Comparison of ENCODE assay signal across 1 cellular context in the genomic region with DNA sequence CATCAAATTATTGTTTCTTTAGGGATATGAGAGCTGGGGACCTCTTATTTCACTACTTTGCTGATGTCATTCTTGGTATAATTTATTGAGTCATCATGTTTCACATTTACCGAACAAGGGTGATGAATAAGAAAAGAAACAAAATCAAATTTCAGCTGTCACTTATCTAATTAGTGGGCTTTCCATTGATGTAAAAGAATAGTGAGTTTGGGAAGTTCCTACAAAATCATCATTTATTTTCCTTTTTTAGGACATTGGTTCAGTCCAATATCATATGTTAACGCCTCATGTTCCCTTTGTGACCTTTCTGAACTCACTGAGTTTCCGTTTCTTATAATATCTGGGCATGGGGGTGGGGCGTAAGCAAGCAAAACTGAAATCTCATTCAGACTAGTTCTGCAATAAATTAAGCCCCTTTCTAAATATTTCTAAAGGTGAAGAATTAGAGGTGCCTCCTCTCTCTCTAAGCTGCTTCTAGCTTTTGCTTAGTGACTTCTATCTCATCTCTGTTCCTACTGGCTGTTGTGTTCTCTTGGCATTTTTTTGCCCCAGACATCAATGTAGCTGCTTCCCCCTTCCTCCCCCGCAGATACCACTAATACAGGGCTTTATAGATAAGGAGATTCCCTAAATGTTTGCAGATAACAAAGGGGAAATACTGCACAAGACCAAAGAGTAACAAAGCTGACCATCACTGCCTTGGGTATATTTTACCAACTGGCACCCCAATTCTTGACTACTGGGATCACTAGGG.
TF ChIP-seq lines count a peak whose summit lies in the region.

No MANE protein-coding gene starts in this region.

TF ChIP-seq in GM12878, 131 proteins besides CTCF, POLR2A, EP300 and RAD21 (continued from another document and continues in another):
- TF ChIP-seq, protein P1, sequence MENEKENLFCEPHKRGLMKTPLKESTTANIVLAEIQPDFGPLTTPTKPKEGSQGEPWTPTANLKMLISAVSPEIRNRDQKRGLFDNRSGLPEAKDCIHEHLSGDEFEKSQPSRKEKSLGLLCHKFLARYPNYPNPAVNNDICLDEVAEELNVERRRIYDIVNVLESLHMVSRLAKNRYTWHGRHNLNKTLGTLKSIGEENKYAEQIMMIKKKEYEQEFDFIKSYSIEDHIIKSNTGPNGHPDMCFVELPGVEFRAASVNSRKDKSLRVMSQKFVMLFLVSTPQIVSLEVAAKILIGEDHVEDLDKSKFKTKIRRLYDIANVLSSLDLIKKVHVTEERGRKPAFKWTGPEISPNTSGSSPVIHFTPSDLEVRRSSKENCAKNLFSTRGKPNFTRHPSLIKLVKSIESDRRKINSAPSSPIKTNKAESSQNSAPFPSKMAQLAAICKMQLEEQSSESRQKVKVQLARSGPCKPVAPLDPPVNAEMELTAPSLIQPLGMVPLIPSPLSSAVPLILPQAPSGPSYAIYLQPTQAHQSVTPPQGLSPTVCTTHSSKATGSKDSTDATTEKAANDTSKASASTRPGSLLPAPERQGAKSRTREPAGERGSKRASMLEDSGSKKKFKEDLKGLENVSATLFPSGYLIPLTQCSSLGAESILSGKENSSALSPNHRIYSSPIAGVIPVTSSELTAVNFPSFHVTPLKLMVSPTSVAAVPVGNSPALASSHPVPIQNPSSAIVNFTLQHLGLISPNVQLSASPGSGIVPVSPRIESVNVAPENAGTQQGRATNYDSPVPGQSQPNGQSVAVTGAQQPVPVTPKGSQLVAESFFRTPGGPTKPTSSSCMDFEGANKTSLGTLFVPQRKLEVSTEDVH (IDR thresholded peaks at IDR 0.05; ENCODE audit: low read depth, partially characterized antibody), result no peak
- TF ChIP-seq ZNF207 (IDR thresholded peaks at IDR 0.05; ENCODE audit: borderline replicate concordance), result no peak
- no peak for TF ChIP-seq SMARCA5 (IDR thresholded peaks at IDR 0.05)
- 0 out of 2 replicates have a peak, but pooled peaks have one; percentile 18 for TF ChIP-seq CHD2 (IDR thresholded peaks at IDR 0.05; ENCODE audit: borderline replicate concordance, low read depth, low read length)
- TF ChIP-seq, protein P2, sequence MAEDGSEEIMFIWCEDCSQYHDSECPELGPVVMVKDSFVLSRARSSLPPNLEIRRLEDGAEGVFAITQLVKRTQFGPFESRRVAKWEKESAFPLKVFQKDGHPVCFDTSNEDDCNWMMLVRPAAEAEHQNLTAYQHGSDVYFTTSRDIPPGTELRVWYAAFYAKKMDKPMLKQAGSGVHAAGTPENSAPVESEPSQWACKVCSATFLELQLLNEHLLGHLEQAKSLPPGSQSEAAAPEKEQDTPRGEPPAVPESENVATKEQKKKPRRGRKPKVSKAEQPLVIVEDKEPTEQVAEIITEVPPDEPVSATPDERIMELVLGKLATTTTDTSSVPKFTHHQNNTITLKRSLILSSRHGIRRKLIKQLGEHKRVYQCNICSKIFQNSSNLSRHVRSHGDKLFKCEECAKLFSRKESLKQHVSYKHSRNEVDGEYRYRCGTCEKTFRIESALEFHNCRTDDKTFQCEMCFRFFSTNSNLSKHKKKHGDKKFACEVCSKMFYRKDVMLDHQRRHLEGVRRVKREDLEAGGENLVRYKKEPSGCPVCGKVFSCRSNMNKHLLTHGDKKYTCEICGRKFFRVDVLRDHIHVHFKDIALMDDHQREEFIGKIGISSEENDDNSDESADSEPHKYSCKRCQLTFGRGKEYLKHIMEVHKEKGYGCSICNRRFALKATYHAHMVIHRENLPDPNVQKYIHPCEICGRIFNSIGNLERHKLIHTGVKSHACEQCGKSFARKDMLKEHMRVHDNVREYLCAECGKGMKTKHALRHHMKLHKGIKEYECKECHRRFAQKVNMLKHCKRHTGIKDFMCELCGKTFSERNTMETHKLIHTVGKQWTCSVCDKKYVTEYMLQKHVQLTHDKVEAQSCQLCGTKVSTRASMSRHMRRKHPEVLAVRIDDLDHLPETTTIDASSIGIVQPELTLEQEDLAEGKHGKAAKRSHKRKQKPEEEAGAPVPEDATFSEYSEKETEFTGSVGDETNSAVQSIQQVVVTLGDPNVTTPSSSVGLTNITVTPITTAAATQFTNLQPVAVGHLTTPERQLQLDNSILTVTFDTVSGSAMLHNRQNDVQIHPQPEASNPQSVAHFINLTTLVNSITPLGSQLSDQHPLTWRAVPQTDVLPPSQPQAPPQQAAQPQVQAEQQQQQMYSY (CRISPR knock-in tag; IDR thresholded peaks at IDR 0.05), result no peak
- TF ChIP-seq SUPT20H (IDR thresholded peaks at IDR 0.05; ENCODE audit: borderline replicate concordance, control insufficient read depth, low read depth, low read length), result no peak
- no peak for TF ChIP-seq BACH1 (IDR thresholded peaks at IDR 0.05; ENCODE audit: borderline replicate concordance)
- no peak for TF ChIP-seq ZBTB4 (CRISPR knock-in tag; IDR thresholded peaks at IDR 0.05)
- TF ChIP-seq MEF2A (IDR thresholded peaks at IDR 0.05; ENCODE audit: insufficient read depth, low read depth, low read length), result no peak
- TF ChIP-seq GABPA (IDR thresholded peaks at IDR 0.05; ENCODE audit: low read depth), result peak; percentile 44; the same call in 1 of the 2 replicates
- TF ChIP-seq BMI1 (IDR thresholded peaks at IDR 0.05; ENCODE audit: borderline replicate concordance), result no peak
- no peak for TF ChIP-seq STAT3 (IDR thresholded peaks at IDR 0.05; ENCODE audit: low read depth, low read length)
- TF ChIP-seq RUNX3 (IDR thresholded peaks at IDR 0.05; ENCODE audit: low read length), result peak; percentile 26; the same call in 1 of the 2 replicates
- no peak for TF ChIP-seq POLR2AphosphoS5 (IDR thresholded peaks at IDR 0.05; ENCODE audit: low read length)
- TF ChIP-seq NFXL1 (IDR thresholded peaks at IDR 0.05; ENCODE audit: borderline replicate concordance), result no peak
- TF ChIP-seq PKNOX1 (IDR thresholded peaks at IDR 0.05), result peak; percentile 83
- peak; percentile 79 for TF ChIP-seq ATF7 (IDR thresholded peaks at IDR 0.05; ENCODE audit: low read depth)
- TF ChIP-seq EZH2 (IDR thresholded peaks at IDR 0.05; ENCODE audit: borderline replicate concordance, control insufficient read depth, low read depth, low read length), result no peak
- no peak for TF ChIP-seq RCOR1 (conservative IDR thresholded peaks at IDR 0.05; ENCODE audit: low read depth, low read length)
- no peak for TF ChIP-seq YY1 (IDR thresholded peaks at IDR 0.05; ENCODE audit: low read depth, low read length)
- no peak for TF ChIP-seq BRCA1 (IDR thresholded peaks at IDR 0.05; ENCODE audit: low read depth, low read length)
- TF ChIP-seq SUZ12 (IDR thresholded peaks at IDR 0.05; ENCODE audit: unreplicated experiment), result no peak
- TF ChIP-seq HDGF (IDR thresholded peaks at IDR 0.05), result no peak
- TF ChIP-seq ATF2 (IDR thresholded peaks at IDR 0.05; ENCODE audit: low read length), result peak; percentile 54; the same call in 1 of the 2 replicates
- TF ChIP-seq, protein P3, sequence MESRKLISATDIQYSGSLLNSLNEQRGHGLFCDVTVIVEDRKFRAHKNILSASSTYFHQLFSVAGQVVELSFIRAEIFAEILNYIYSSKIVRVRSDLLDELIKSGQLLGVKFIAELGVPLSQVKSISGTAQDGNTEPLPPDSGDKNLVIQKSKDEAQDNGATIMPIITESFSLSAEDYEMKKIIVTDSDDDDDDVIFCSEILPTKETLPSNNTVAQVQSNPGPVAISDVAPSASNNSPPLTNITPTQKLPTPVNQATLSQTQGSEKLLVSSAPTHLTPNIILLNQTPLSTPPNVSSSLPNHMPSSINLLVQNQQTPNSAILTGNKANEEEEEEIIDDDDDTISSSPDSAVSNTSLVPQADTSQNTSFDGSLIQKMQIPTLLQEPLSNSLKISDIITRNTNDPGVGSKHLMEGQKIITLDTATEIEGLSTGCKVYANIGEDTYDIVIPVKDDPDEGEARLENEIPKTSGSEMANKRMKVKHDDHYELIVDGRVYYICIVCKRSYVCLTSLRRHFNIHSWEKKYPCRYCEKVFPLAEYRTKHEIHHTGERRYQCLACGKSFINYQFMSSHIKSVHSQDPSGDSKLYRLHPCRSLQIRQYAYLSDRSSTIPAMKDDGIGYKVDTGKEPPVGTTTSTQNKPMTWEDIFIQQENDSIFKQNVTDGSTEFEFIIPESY (IDR thresholded peaks at IDR 0.05), result no peak
- no peak for TF ChIP-seq MAX (IDR thresholded peaks at IDR 0.05; ENCODE audit: low read depth, low read length)
- no peak for TF ChIP-seq TCF12 (IDR thresholded peaks at IDR 0.05; ENCODE audit: low read depth, low read length)
- TF ChIP-seq IRF4 (IDR thresholded peaks at IDR 0.05; ENCODE audit: low read depth, low read length), result no peak
- no peak for TF ChIP-seq SREBF1 (IDR thresholded peaks at IDR 0.05; ENCODE audit: low read length)
- TF ChIP-seq, protein P4, sequence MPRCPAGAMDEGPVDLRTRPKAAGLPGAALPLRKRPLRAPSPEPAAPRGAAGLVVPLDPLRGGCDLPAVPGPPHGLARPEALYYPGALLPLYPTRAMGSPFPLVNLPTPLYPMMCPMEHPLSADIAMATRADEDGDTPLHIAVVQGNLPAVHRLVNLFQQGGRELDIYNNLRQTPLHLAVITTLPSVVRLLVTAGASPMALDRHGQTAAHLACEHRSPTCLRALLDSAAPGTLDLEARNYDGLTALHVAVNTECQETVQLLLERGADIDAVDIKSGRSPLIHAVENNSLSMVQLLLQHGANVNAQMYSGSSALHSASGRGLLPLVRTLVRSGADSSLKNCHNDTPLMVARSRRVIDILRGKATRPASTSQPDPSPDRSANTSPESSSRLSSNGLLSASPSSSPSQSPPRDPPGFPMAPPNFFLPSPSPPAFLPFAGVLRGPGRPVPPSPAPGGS (IDR thresholded peaks at IDR 0.05; ENCODE audit: borderline replicate concordance, insufficient read depth, low read depth, low read length, poor library complexity, severe bottlenecking), result no peak
- TF ChIP-seq, protein P5, sequence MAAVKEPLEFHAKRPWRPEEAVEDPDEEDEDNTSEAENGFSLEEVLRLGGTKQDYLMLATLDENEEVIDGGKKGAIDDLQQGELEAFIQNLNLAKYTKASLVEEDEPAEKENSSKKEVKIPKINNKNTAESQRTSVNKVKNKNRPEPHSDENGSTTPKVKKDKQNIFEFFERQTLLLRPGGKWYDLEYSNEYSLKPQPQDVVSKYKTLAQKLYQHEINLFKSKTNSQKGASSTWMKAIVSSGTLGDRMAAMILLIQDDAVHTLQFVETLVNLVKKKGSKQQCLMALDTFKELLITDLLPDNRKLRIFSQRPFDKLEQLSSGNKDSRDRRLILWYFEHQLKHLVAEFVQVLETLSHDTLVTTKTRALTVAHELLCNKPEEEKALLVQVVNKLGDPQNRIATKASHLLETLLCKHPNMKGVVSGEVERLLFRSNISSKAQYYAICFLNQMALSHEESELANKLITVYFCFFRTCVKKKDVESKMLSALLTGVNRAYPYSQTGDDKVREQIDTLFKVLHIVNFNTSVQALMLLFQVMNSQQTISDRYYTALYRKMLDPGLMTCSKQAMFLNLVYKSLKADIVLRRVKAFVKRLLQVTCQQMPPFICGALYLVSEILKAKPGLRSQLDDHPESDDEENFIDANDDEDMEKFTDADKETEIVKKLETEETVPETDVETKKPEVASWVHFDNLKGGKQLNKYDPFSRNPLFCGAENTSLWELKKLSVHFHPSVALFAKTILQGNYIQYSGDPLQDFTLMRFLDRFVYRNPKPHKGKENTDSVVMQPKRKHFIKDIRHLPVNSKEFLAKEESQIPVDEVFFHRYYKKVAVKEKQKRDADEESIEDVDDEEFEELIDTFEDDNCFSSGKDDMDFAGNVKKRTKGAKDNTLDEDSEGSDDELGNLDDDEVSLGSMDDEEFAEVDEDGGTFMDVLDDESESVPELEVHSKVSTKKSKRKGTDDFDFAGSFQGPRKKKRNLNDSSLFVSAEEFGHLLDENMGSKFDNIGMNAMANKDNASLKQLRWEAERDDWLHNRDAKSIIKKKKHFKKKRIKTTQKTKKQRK (IDR thresholded peaks at IDR 0.05; ENCODE audit: low read depth, low read length), result no peak
